8 cellular contexts compared by ENCODE assay signal in the genomic region with DNA sequence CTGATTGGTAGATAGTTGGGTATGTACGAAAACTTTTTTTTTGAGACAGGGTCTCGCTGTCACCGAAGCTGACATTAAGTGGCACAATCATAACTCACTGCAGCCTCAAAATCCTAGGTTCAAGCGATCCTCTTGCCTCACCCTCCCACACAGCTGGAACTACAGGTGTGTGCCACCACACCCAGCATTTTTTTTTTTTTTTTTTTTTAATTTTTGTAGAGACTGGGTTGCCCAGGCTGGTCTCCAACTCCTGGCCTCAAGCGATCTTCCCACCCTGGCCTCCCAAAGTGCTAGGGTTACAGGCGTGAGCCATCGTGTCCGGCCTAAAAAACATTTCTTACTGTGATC. TPM values are rescaled to one million over a fixed set of nuclear protein-coding genes. Genes with fewer than 3 reads are reported as not detected.
DNase-seq lines count a peak whose midpoint lies in the region; ATAC-seq and TF ChIP-seq lines count a peak whose summit lies in the region.

No MANE protein-coding gene starts in this region.

- H3K4me1 ChIP-seq in Caco-2: peaks cover 16% of the 10 kb centered on the region; the same call in 1 of the 2 replicates
- peaks cover 37% of the 10 kb centered on the region for H3K4me1 ChIP-seq in OCI-LY1 (ENCODE audit: insufficient read depth, low read length, severe bottlenecking)
- peaks cover 22% of the 10 kb centered on the region for H3K4me1 ChIP-seq in ectodermal cell (ENCODE audit: control insufficient read depth, insufficient read depth, low read length)
- peaks cover 36% of the 10 kb centered on the region in 2 experiments for H3K4me1 ChIP-seq in neutrophil (ENCODE audit: control insufficient read depth in 1 of 2, insufficient read depth in 1 of 2, low read depth in 1 of 2, low read length in 1 of 2)

- H3K27me3 Mint-ChIP-seq in Caco-2 (ENCODE audit: insufficient read depth, unreplicated experiment): no peaks in the 10 kb centered on the region

- no peak overlapping the region for H3K27ac Mint-ChIP-seq in Caco-2 (ENCODE audit: unreplicated experiment)

- BruUV-seq in Caco-2 (replicated peaks; lab: Mats Ljungman, UMichigan): no TSS peak

- intact Hi-C loops in Caco-2 (cut with micrococcal nuclease; ENCODE audit: unreplicated experiment): no loop called here

- H3K9me3 ChIP-seq in Caco-2 (no peaks in the 10 kb centered on the region), OCI-LY1 (ENCODE audit: low read length) (no peaks in the 10 kb centered on the region), ectodermal cell (ENCODE audit: control insufficient read depth, low read length) (no peaks in the 10 kb centered on the region), neutrophil (no peaks in the 10 kb centered on the region)

- H3K36me3 ChIP-seq in Caco-2 (ENCODE audit: control insufficient read depth, insufficient read depth, low read length): no peaks in the 10 kb centered on the region
- H3K36me3 ChIP-seq in OCI-LY1 (ENCODE audit: insufficient read depth, low read length): peaks cover 27% of the 10 kb centered on the region
- peaks cover 2% of the 10 kb centered on the region for H3K36me3 ChIP-seq in ectodermal cell (ENCODE audit: control insufficient read depth, insufficient read depth, low read length)
- no peaks in the 10 kb centered on the region for H3K36me3 ChIP-seq in neutrophil

- WGBS in ectodermal cell, 2 experiments: 90 to 92% methylated on average over 8 of the region's 8 CpGs

- no peak for DNase-seq in Caco-2
- no peak for DNase-seq in LoVo (ENCODE audit: low spot score)
- DNase-seq in SW 1271 (lab: John Stamatoyannopoulos, UW): no peak
- no peak for DNase-seq in effector CD4-positive, alpha-beta T cell

- CTCF ChIA-PET in Caco-2 (lab: Charles Lee): no interaction called here

- peaks cover 14% of the 10 kb centered on the region for H3K4me1 Mint-ChIP-seq in Caco-2 (ENCODE audit: low read depth, unreplicated experiment)

- TF ChIP-seq CTCF in Caco-2 (IDR thresholded peaks at IDR 0.05; ENCODE audit: insufficient read depth in 1 of 2, low read depth in 1 of 2, low read length in 1 of 2, severe bottlenecking in 1 of 2, unreplicated experiment in 1 of 2) (no peak), OCI-LY1 (IDR thresholded peaks at IDR 0.05; ENCODE audit: low read length) (no peak), neutrophil (IDR thresholded peaks at IDR 0.05) (no peak)

- peak overlapping the region; percentile 95 for H3K4me3 ChIP-seq in Caco-2 (ENCODE audit: low read depth, low read length)
- H3K4me3 ChIP-seq in OCI-LY1 (ENCODE audit: low read depth, low read length, poor library complexity, severe bottlenecking): peak overlapping the region; percentile 81
- peak overlapping the region; percentile 8 for H3K4me3 ChIP-seq in ectodermal cell (ENCODE audit: insufficient read depth, low read depth, low read length)
- peak overlapping the region; percentile 62 to 92 for H3K4me3 ChIP-seq in neutrophil (ENCODE audit: low read depth in 1 of 2, low read length in 1 of 2)

- H4K20me1 ChIP-seq in OCI-LY1 (ENCODE audit: insufficient read depth, low read length): no peaks in the 10 kb centered on the region

- peaks cover 41% of the 10 kb centered on the region for H3K36me3 Mint-ChIP-seq in Caco-2 (ENCODE audit: insufficient read depth, unreplicated experiment)

- H3K27ac ChIP-seq in OCI-LY1 (ENCODE audit: low read depth, low read length, poor library complexity, severe bottlenecking): no peak overlapping the region
- no peak overlapping the region for H3K27ac ChIP-seq in ectodermal cell (ENCODE audit: insufficient read depth, low read depth, low read length, poor library complexity, severe bottlenecking)
- H3K27ac ChIP-seq in neutrophil: peak overlapping the region; percentile 71

- H3K4me2 ChIP-seq in OCI-LY1 (ENCODE audit: low read length): peak overlapping the region; percentile 80

- H3K4me3 Mint-ChIP-seq in Caco-2 (ENCODE audit: unreplicated experiment): peak overlapping the region; percentile 91

- H3K9ac ChIP-seq in OCI-LY1 (ENCODE audit: low read length): peak overlapping the region; percentile 86; the same call in 1 of the 2 replicates

- POLR2A ChIA-PET in Caco-2 (lab: Charles Lee): no interaction called here

- H3K27me3 ChIP-seq in Caco-2 (replicated peaks; ENCODE audit: control insufficient read depth, insufficient read depth, low read length): no peaks in the 10 kb centered on the region
- no peaks in the 10 kb centered on the region for H3K27me3 ChIP-seq in OCI-LY1 (ENCODE audit: insufficient read depth, low read length)
- no peaks in the 10 kb centered on the region for H3K27me3 ChIP-seq in ectodermal cell (ENCODE audit: control insufficient read depth, insufficient read depth, low read length, poor library complexity, severe bottlenecking)
- H3K27me3 ChIP-seq in neutrophil: no peaks in the 10 kb centered on the region

- H3K9me2 ChIP-seq in OCI-LY1 (ENCODE audit: low read depth, low read length): no peaks in the 10 kb centered on the region

- ATAC-seq in GM21717 (IDR thresholded peaks at IDR 0.05; ENCODE audit: unreplicated experiment): no peak

- H3K9me3 Mint-ChIP-seq in Caco-2 (ENCODE audit: unreplicated experiment): no peaks in the 10 kb centered on the region

- peaks cover 23% of the 10 kb centered on the region for H3K79me2 ChIP-seq in OCI-LY1 (ENCODE audit: insufficient read depth, low read length)

- H3F3A ChIP-seq in OCI-LY1 (ENCODE audit: insufficient read depth, low read length): no peaks in the 10 kb centered on the region

- H2AFZ ChIP-seq in OCI-LY1 (ENCODE audit: low read length): no peak overlapping the region

RNA-seq across cellular contexts. Expression of a gene that starts 1.5 kb away (rescaled TPM):
- 11.7 and 12.5 TPM in 2 replicates for total RNA-seq in Caco-2 (2022)
- 14.0 TPM for polyA plus RNA-seq in ectodermal cell (2013, experiment 1 of 4)
- 13.8 TPM for polyA plus RNA-seq in ectodermal cell (2013, experiment 2 of 4)
- 12.1 TPM for polyA plus RNA-seq in ectodermal cell (2013, experiment 3 of 4)
- 10.5 TPM for polyA plus RNA-seq in ectodermal cell (2013, experiment 4 of 4)

RNA-seq across cellular contexts. Expression of a gene that starts 22.7 kb away (rescaled TPM):
- total RNA-seq in Caco-2 (2022): 11.9 and 13.3 TPM in 2 replicates
- polyA plus RNA-seq in ectodermal cell (2013, experiment 1 of 4): 20.6 TPM
- 20.2 TPM for polyA plus RNA-seq in ectodermal cell (2013, experiment 2 of 4)
- polyA plus RNA-seq in ectodermal cell (2013, experiment 3 of 4): 19.6 TPM
- polyA plus RNA-seq in ectodermal cell (2013, experiment 4 of 4): 23.7 TPM

Comparison
In these comparisons a context has a peak if more than half of its experiments do, and no peak if none do; other contexts are left out.
1. H3K4me3 ChIP-seq: peak in every context shown above with its lines; median percentile 95 in Caco-2; 81 in OCI-LY1; 77 in neutrophil; 8 in ectodermal cell.